ENCODE assay signal across 8 cellular contexts in the genomic region with DNA sequence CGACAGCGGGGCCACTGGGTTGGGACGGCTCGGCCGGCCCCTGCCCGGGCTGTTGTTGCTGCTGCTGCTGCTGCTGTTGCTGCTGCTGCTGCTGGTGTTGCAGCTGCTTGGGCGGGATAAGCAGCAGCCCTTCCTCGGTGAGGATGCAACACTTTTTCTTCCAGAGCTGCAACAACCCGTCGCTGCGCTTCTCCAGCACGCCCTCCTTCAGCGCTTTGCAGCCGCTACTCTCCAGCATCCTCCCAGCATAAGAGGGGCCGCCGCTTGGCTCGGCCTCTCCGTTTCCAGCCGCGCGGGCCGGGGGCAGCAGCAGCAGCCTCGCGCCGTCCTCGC. TPM values are rescaled to one million over a fixed set of nuclear protein-coding genes. Genes with fewer than 3 reads are reported as not detected.
DNase-seq lines count a peak whose midpoint lies in the region; ATAC-seq lines count a peak whose summit lies in the region.

No MANE protein-coding gene starts in this region.

- peaks cover 62% of the 10 kb centered on the region for H3K4me1 Mint-ChIP-seq in activated CD8-positive, alpha-beta memory T cell treated with anti-CD3 and anti-CD28 coated beads, Interleukin-2, amount 10 ng/mL, durations not matched to agents 7 days and 5 days

- H3K4me3 ChIP-seq in mucosa of rectum (ENCODE audit: low read length in 2 of 2), result peak overlapping the region; percentile 83 to 89

- no peaks in the 10 kb centered on the region for H3K36me3 ChIP-seq in mucosa of rectum (ENCODE audit: control insufficient read depth in 2 of 2, insufficient read depth in 2 of 2, low read length in 2 of 2)

- H3K4me3 Mint-ChIP-seq in activated CD8-positive, alpha-beta memory T cell treated with anti-CD3 and anti-CD28 coated beads, Interleukin-2, amount 10 ng/mL, durations not matched to agents 7 days and 5 days, result peak overlapping the region; percentile 89

- H3K27ac ChIP-seq in caudate nucleus (ENCODE audit: low read depth, low read length) (peak overlapping the region; percentile 96), mucosa of rectum (ENCODE audit: low read depth in 2 of 2, low read length in 2 of 2) (peak overlapping the region; percentile 80 to 91)

- peak overlapping the region; percentile 62 to 76 for H3K9ac ChIP-seq in mucosa of rectum (ENCODE audit: low read depth in 1 of 2, low read length in 2 of 2)

- no peak for DNase-seq in activated CD8-positive, alpha-beta memory T cell treated with anti-CD3 and anti-CD28 coated beads, Interleukin-2, amount 10 ng/mL, durations not matched to agents 7 days and 5 days
- no peak for DNase-seq in activated CD8-positive, alpha-beta memory T cell treated with anti-CD3 and anti-CD28 coated beads, Interleukin-2, amount 50 U/mL, for 4 hours
- DNase-seq in Kasumi-1 (lab: John Stamatoyannopoulos, UW) (peak; percentile 54 to 65), caudate nucleus (lab: John Stamatoyannopoulos, UW) (peak in 19 of 61 donors; percentile 30 to 81 (median 60)), NCI-H1436 treated with DMSO at 0.1 percent for 48 hours (lab: John Stamatoyannopoulos, UW) (no peak), islet precursor cell (no peak)
- no peak for DNase-seq in activated CD4-positive, CD25-positive, alpha-beta regulatory T cell treated with anti-CD3 and anti-CD28 coated beads, Interleukin-2, amount 50 U/mL, for 72 hours

- CTCF ChIA-PET in activated CD8-positive, alpha-beta memory T cell treated with anti-CD3 and anti-CD28 coated beads, Interleukin-2, amount 10 ng/mL, durations not matched to agents 7 days and 5 days (lab: Charles Lee), result interaction anchor here (0.7 to 7.9 kb wide), 44 partner anchors 9 to 546 kb away, joined by 3 to 86 read pairs (median 4); a partner anchor contains a TSS

- H3K27me3 ChIP-seq in mucosa of rectum (ENCODE audit: control insufficient read depth in 2 of 2, insufficient read depth in 2 of 2, low read length in 2 of 2), result peaks cover 3 to 6% of the 10 kb centered on the region in 2 donors

- peaks cover 44% of the 10 kb centered on the region for H3K36me3 Mint-ChIP-seq in activated CD8-positive, alpha-beta memory T cell treated with anti-CD3 and anti-CD28 coated beads, Interleukin-2, amount 10 ng/mL, durations not matched to agents 7 days and 5 days

- ATAC-seq in activated CD8-positive, alpha-beta memory T cell treated with anti-CD3 and anti-CD28 coated beads, Interleukin-2, amount 10 ng/mL, durations not matched to agents 7 days and 5 days, result no peak

- no peaks in the 10 kb centered on the region for H3K9me3 ChIP-seq in mucosa of rectum (ENCODE audit: control insufficient read depth in 2 of 2, low read length in 2 of 2)

- peaks cover 4% of the 10 kb centered on the region for H3K27me3 Mint-ChIP-seq in activated CD8-positive, alpha-beta memory T cell treated with anti-CD3 and anti-CD28 coated beads, Interleukin-2, amount 10 ng/mL, durations not matched to agents 7 days and 5 days

- no peaks in the 10 kb centered on the region for H3K9me3 Mint-ChIP-seq in activated CD8-positive, alpha-beta memory T cell treated with anti-CD3 and anti-CD28 coated beads, Interleukin-2, amount 10 ng/mL, durations not matched to agents 7 days and 5 days (ENCODE audit: low read depth)

- H3K4me1 ChIP-seq in mucosa of rectum (ENCODE audit: control insufficient read depth in 2 of 2, insufficient read depth in 2 of 2, low read length in 2 of 2), result peaks cover 11 to 14% of the 10 kb centered on the region in 2 donors

- peak overlapping the region; percentile 97 for H3K27ac Mint-ChIP-seq in activated CD8-positive, alpha-beta memory T cell treated with anti-CD3 and anti-CD28 coated beads, Interleukin-2, amount 10 ng/mL, durations not matched to agents 7 days and 5 days

RNA-seq across cellular contexts. Expression of a gene that starts 0.5 kb away (rescaled TPM):
- 10 to 100 TPM; 36.8 to 95.6 TPM for total RNA-seq in activated CD8-positive, alpha-beta memory T cell treated with anti-CD3 and anti-CD28 coated beads, Interleukin-2, amount 10 ng/mL, durations not matched to agents 7 days and 5 days

RNA-seq across cellular contexts. Expression of a gene that starts 53.4 kb away (rescaled TPM):
- total RNA-seq in activated CD8-positive, alpha-beta memory T cell treated with anti-CD3 and anti-CD28 coated beads, Interleukin-2, amount 10 ng/mL, durations not matched to agents 7 days and 5 days, result 100 to 1,000 TPM; 434 to 655 TPM

Comparison
In these comparisons a context has a peak if more than half of its experiments do, and no peak if none do; other contexts are left out.
1. DNase-seq: peak in Kasumi-1 (2 of 2); none in activated CD8-positive, alpha-beta memory T cell treated with anti-CD3 and anti-CD28 coated beads, Interleukin-2, amount 10 ng/mL, durations not matched to agents 7 days and 5 days (single experiment), activated CD8-positive, alpha-beta memory T cell treated with anti-CD3 and anti-CD28 coated beads, Interleukin-2, amount 50 U/mL, for 4 hours (single experiment), NCI-H1436 treated with DMSO at 0.1 percent for 48 hours (single experiment), islet precursor cell (single experiment) and activated CD4-positive, CD25-positive, alpha-beta regulatory T cell treated with anti-CD3 and anti-CD28 coated beads, Interleukin-2, amount 50 U/mL, for 72 hours (single experiment).